37 cellular contexts compared by ENCODE assay signal in the genomic region with DNA sequence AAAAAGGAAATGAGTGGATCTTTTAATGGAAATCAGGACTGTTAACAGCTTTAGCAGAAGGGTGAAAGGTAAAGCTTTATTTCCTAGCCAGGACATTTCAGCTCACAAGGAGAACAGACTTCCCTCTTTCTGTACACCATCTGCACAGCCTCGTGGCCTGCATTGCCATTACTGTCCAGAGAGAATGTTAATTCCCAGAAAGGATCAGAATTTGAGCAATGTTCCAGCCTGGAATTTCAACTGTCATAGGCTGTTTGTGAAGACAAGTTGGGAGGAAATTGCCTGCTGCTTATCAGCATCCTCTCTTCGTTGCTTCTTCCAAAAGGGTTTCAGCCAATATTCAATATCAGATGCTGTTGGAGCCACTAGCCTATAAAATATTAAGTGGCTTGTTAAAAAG. TPM values are rescaled to one million over a fixed set of nuclear protein-coding genes. Genes with fewer than 3 reads are reported as not detected.
"Had no signal": no experiment of that assay in that cellular context is flagged by ENCODE, and none has a peak within 500 bp of the region (broad histone marks: within the 10 kb centered on the region; RNA-seq: fewer than 3 reads in every experiment).

No MANE protein-coding gene starts in this region.

- ATAC-seq: activated CD4-positive, alpha-beta T cell treated with anti-CD3 and anti-CD28 coated beads for 36 hours; activated CD8-positive, alpha-beta memory T cell treated with anti-CD3 and anti-CD28 coated beads, Interleukin-2, amount 10 ng/mL, durations not matched to agents 7 days and 5 days; activated CD8-positive, alpha-beta T cell treated with anti-CD3 and anti-CD28 coated beads, Interleukin-2, amount 10 ng/mL, durations not matched to agents 7 days and 5 days; activated naive CD4-positive, alpha-beta T cell treated with anti-CD3 and anti-CD28 coated beads, Interleukin-2, amount 50 U/mL, for 72 hours; effector memory CD8-positive, alpha-beta T cell; foreskin keratinocyte; gastrocnemius medialis; heart right ventricle; T-helper 17 cell had no signal

- DNase-seq: activated CD4-positive, alpha-beta memory T cell treated with anti-CD3 and anti-CD28 coated beads for 36 hours; activated CD4-positive, alpha-beta T cell treated with anti-CD3 and anti-CD28 coated beads for 36 hours; activated CD4-positive, alpha-beta T cell treated with anti-CD3 and anti-CD28 coated beads, Interleukin-2, amount 10 ng/mL, durations not matched to agents 24 days and 14 days; activated CD4-positive, CD25-positive, alpha-beta regulatory T cell; activated CD4-positive, CD25-positive, alpha-beta regulatory T cell treated with anti-CD3 and anti-CD28 coated beads, Interleukin-2, amount 50 U/mL, for 72 hours; activated CD8-positive, alpha-beta memory T cell treated with anti-CD3 and anti-CD28 coated beads, Interleukin-2, amount 10 ng/mL, durations not matched to agents 7 days and 5 days; activated CD8-positive, alpha-beta memory T cell treated with anti-CD3 and anti-CD28 coated beads, Interleukin-2, amount 50 U/mL, for 4 hours; activated CD8-positive, alpha-beta T cell treated with anti-CD3 and anti-CD28 coated beads, Interleukin-2, amount 10 ng/mL, durations not matched to agents 7 days and 5 days; activated gamma-delta T cell; activated naive CD4-positive, alpha-beta T cell; activated naive CD4-positive, alpha-beta T cell treated with anti-CD3 and anti-CD28 coated beads, Interleukin-2, amount 10 ng/mL, durations not matched to agents 7 days and 5 days; activated naive CD8-positive, alpha-beta T cell treated with anti-CD3 and anti-CD28 coated beads, Interleukin-2, amount 10 ng/mL, durations not matched to agents 7 days and 5 days; activated T-cell treated with anti-CD3 and anti-CD28 coated beads, Interleukin-2, amount 50 U/mL, for 1 hour; activated T-cell treated with anti-CD3 and anti-CD28 coated beads, Interleukin-2, amount 50 U/mL, for 48 hours; anterior cingulate cortex; brain microvascular endothelial cell; cortex of kidney; dermis blood vessel endothelial cell; effector CD4-positive, alpha-beta T cell; effector memory CD8-positive, alpha-beta T cell; erythroblast; foreskin keratinocyte; gastrocnemius medialis; heart right ventricle; T-helper 1 cell; T-helper 17 cell; T1000 had no signal

- FAIRE-seq: astrocyte, bronchial epithelial cell, colon had no signal

RNA-seq across cellular contexts. Expression of a gene that starts 22.0 kb away (rescaled TPM):
- total RNA-seq: activated CD4-positive, alpha-beta memory T cell treated with anti-CD3 and anti-CD28 coated beads for 36 hours; activated CD4-positive, alpha-beta T cell treated with anti-CD3 and anti-CD28 coated beads for 36 hours; activated CD4-positive, alpha-beta T cell treated with anti-CD3 and anti-CD28 coated beads, Interleukin-2, amount 10 ng/mL, durations not matched to agents 24 days and 14 days; activated CD8-positive, alpha-beta memory T cell treated with anti-CD3 and anti-CD28 coated beads for 36 hours; activated CD8-positive, alpha-beta memory T cell treated with anti-CD3 and anti-CD28 coated beads, Interleukin-2, amount 10 ng/mL, durations not matched to agents 7 days and 5 days; activated CD8-positive, alpha-beta T cell treated with anti-CD3 and anti-CD28 coated beads, Interleukin-2, amount 10 ng/mL, durations not matched to agents 7 days and 5 days; activated naive CD4-positive, alpha-beta T cell treated with anti-CD3 and anti-CD28 coated beads, Interleukin-2, amount 50 U/mL, for 72 hours; activated naive CD8-positive, alpha-beta T cell treated with anti-CD3 and anti-CD28 coated beads, Interleukin-2, amount 10 ng/mL, durations not matched to agents 7 days and 5 days; activated T-helper 1 cell treated with anti-CD3 and anti-CD28 coated beads, Interleukin-12 subunit alpha, Interleukin-12 subunit beta, Interleukin-2, Interleukin-4 antibody, amounts not matched to agents 30 ng/mL and 10 ng/mL and 1 ng/mL, durations not matched to agents 14 hours and 24 hours and 36 hours; activated T-helper 2 cell treated with anti-CD3 and anti-CD28 coated beads, Interferon-gamma antibody, Interleukin-2, Interleukin-4, amounts not matched to agents 10 μg/mL and 5 μg/mL and 100 μg/mL, durations not matched to agents 14 hours and 24 hours and 36 hours; bronchial epithelial cell; cardiac septum; chondrocyte; dermis blood vessel endothelial cell; esophagus muscularis mucosa; foreskin keratinocyte; gastrocnemius medialis; heart right ventricle; T-helper 17 cell had no signal
